In genomic region chr14:99190696-99191662, GRCh38 we compare ENCODE assay signal across 10 cellular contexts.
DNase-seq lines count a peak whose midpoint lies in the region; TF ChIP-seq lines count a peak whose summit lies in the region.
"Had no signal": no experiment of that assay in that cellular context is flagged by ENCODE, and none has a peak within 500 bp of the region (broad histone marks: within the 10 kb centered on the region; RNA-seq: fewer than 3 reads in every experiment).

No MANE protein-coding gene starts in this region.

- H3K4me1 ChIP-seq in spleen (peaks cover 0 to 94% (median 30%) of the 10 kb centered on the region in 6 donors), GM23248 (ENCODE audit: insufficient read depth) (no peaks in the 10 kb centered on the region; the same call in 1 of the 2 replicates)
- H3K4me1 ChIP-seq: parathyroid adenoma had no signal

- H3K27me3 ChIP-seq in spleen (replicated peaks in 1 of 7): peaks cover 0 to 13% (median 0%) of the 10 kb centered on the region in 7 donors
- peaks cover 23% of the 10 kb centered on the region; the same call in 1 of the 2 replicates for H3K27me3 ChIP-seq in GM23248 (replicated peaks; ENCODE audit: insufficient read depth)

- H3K4me2 ChIP-seq in GM23248 (ENCODE audit: unreplicated experiment): no peak overlapping the region

- no peak for TF ChIP-seq POLR2A in spleen (IDR thresholded peaks at IDR 0.05)

- no peaks in the 10 kb centered on the region for H3F3A ChIP-seq in GM23248 (ENCODE audit: insufficient read depth)

- in situ Hi-C loops in KBM-7 (cut with MboI; ENCODE audit: low pct_unique_long_range_greater_than_20kb, low sequenced_read_pairs): no loop called here
- in situ Hi-C loops in GM23248 (cut with MboI): no loop called here

- no peak overlapping the region for H2AFZ ChIP-seq in GM23248
- H2AFZ ChIP-seq: parathyroid adenoma had no signal

- 61 to 74% (median 67%) methylated on average over 13 of the region's 13 CpGs for WGBS in spleen, 5 donors
- WGBS in GM23248 (ENCODE audit: low coverage in 1 of 2, low lambda C conversion rate in 2 of 2, missing lambda C conversion rate in 2 of 2), 2 experiments: 54 to 62% methylated on average over 13 of the region's 13 CpGs

- H3K36me3 ChIP-seq in spleen: no peaks in the 10 kb centered on the region
- no peaks in the 10 kb centered on the region for H3K36me3 ChIP-seq in GM23248 (ENCODE audit: low read depth)

- DNase-seq in KBM-7 (peak; percentile 8), spleen (peak; percentile 45), GM23248 (no peak), NCI-H1417 (lab: John Stamatoyannopoulos, UW) (no peak), OCI-M2 (lab: John Stamatoyannopoulos, UW; ENCODE audit: unreplicated experiment) (no peak)
- DNase-seq in activated CD4-positive, alpha-beta T cell treated with anti-CD3 and anti-CD28 coated beads, Interleukin-2, amount 50 U/mL, for 1 hour: peak; percentile 49
- peak; percentile 25 for DNase-seq in effector CD8-positive, alpha-beta T cell (lab: John Stamatoyannopoulos, UW)
- DNase-seq: amniotic stem cell, NCI-H2171 had no signal

- H3K9me3 ChIP-seq in spleen (no peaks in the 10 kb centered on the region), GM23248 (ENCODE audit: low read depth) (no peaks in the 10 kb centered on the region)

- H3K9me2 ChIP-seq in GM23248 (ENCODE audit: insufficient read depth): no peaks in the 10 kb centered on the region

- TF ChIP-seq CTCF in spleen (IDR thresholded peaks at IDR 0.05 in 8 of 11, conservative IDR thresholded peaks at IDR 0.05 in 3 of 11): peak in 1 of 11 experiments; percentile 15

- no peak overlapping the region for H3K9ac ChIP-seq in GM23248
- H3K9ac ChIP-seq: parathyroid adenoma had no signal

- H3K4me3 ChIP-seq in spleen (peak overlapping the region in 3 of 8 donors; percentile 2 to 56 (median 21)), GM23248 (no peak overlapping the region; the same call in 1 of the 2 replicates)

- H3K27ac ChIP-seq in spleen (peak overlapping the region in 4 of 8 donors; percentile 47 to 65 (median 56)), GM23248 (no peak overlapping the region)
- H3K27ac ChIP-seq: parathyroid adenoma had no signal

- H3K79me2 ChIP-seq in GM23248 (ENCODE audit: insufficient read depth): no peaks in the 10 kb centered on the region
- H3K79me2 ChIP-seq: parathyroid adenoma had no signal

- intact Hi-C loops in spleen (cut with DNase I; ENCODE audit: low total_unique reads): no loop called here

- no peaks in the 10 kb centered on the region for H4K20me1 ChIP-seq in GM23248 (ENCODE audit: insufficient read depth)

Comparison
In these comparisons a context has a peak if more than half of its experiments do, and no peak if none do; other contexts are left out.
1. DNase-seq: peak in KBM-7 (single experiment), activated CD4-positive, alpha-beta T cell treated with anti-CD3 and anti-CD28 coated beads, Interleukin-2, amount 50 U/mL, for 1 hour (single experiment), effector CD8-positive, alpha-beta T cell (single experiment) and spleen (single experiment); none in GM23248 (single experiment), NCI-H1417 (0 of 3) and OCI-M2 (single experiment).